ENCODE assay signal across 10 cellular contexts in the genomic region with DNA sequence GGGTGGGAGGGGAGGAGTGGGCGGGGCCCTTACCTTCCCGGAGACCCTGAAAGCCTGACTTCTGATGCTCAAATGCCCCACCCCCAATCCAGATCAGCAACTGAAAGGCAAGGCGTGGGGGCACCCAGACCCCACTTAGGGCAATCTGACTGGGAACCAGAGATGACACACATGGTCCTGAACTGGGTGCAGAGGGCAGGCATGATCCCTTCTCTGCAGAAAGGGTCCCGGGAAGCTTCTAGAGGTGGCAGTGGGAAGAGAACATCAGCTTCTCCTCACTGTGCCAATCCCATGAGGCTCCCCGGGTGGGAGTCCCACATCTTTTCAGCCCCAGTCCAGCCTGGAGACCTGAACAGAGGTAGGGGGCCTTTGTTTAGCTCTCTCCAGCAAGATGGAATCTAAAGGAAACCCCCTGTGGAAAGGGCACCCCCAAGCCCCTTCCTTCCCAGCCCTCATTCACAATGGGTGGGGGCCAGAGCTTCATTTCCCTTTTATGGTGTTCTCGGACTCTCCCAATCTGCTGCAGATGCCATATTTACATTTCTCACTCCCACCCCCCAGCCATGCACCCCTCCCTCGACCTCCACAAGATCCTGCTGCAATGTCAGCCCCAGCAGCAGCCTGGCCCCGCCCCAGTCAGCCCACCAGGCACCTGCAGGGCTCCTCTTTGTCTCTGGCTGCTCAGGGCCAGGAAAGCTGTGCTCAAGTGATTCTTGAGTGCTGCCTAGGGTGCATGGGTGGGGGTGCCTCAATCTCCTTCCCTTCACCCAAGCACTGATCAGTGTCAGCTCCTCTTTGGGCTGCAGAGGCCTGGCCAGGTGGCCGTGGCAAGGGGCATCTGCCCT. TPM values are rescaled to one million over a fixed set of nuclear protein-coding genes. Genes with fewer than 3 reads are reported as not detected.
DNase-seq lines count a peak whose midpoint lies in the region; ATAC-seq and TF ChIP-seq lines count a peak whose summit lies in the region.
"Had no signal": no experiment of that assay in that cellular context is flagged by ENCODE, and none has a peak within 500 bp of the region (broad histone marks: within the 10 kb centered on the region; RNA-seq: fewer than 3 reads in every experiment).

No MANE protein-coding gene starts in this region.

- H3K27ac Mint-ChIP-seq in brain: peak overlapping the region; percentile 88 to 99 (median 90)

- TF ChIP-seq CTCF in GM12865 (IDR thresholded peaks at IDR 0.05; ENCODE audit: insufficient read depth, low read depth, low read length, missing control alignments) (no peak), brain (conservative IDR thresholded peaks at IDR 0.05) (no peak)

- no peaks in the 10 kb centered on the region for H3K36me3 Mint-ChIP-seq in brain

- H3K9me3 Mint-ChIP-seq in brain: peaks cover 0 to 3% (median 0%) of the 10 kb centered on the region in 5 experiments

- H3K4me3 Mint-ChIP-seq in brain: peak overlapping the region; percentile 90 to 97 (median 94)

- ATAC-seq in HG03460 (IDR thresholded peaks at IDR 0.05; ENCODE audit: unreplicated experiment) (no peak), GM21576 (IDR thresholded peaks at IDR 0.05; ENCODE audit: unreplicated experiment) (no peak)
- ATAC-seq: left cardiac atrium had no signal

- peaks cover 89% of the 10 kb centered on the region for H3K4me1 Mint-ChIP-seq in brain

- DNase-seq in GM12865 (ENCODE audit: low read depth) (peak; percentile 60), NCI-H2107 (lab: John Stamatoyannopoulos, UW) (peak; percentile 23), retina (peak; percentile 55), GM19238 (ENCODE audit: insufficient read length, low spot score) (no peak), NCI-H446 treated with DMSO at 0.1 percent for 48 hours (lab: John Stamatoyannopoulos, UW) (no peak)
- DNase-seq: NCI-H187 had no signal

- peaks cover 7% of the 10 kb centered on the region for H3K27me3 Mint-ChIP-seq in brain

- H3K4me3 ChIP-seq in GM12865 (ENCODE audit: low read depth, low read length): peak overlapping the region; percentile 82

RNA-seq across cellular contexts. Expression of a gene that starts 2.0 kb away (rescaled TPM):
- polyA plus RNA-seq in brain (ENCODE audit: insufficient read depth, low read depth, low replicate concordance): 34.3 TPM

Comparison
In these comparisons a context has a peak if more than half of its experiments do, and no peak if none do; other contexts are left out.
1. DNase-seq: peak in GM12865 (single experiment), NCI-H2107 (single experiment) and retina (single experiment); none in GM19238 (single experiment) and NCI-H446 treated with DMSO at 0.1 percent for 48 hours (single experiment).